ENCODE assay signal across 29 cellular contexts in the genomic region with DNA sequence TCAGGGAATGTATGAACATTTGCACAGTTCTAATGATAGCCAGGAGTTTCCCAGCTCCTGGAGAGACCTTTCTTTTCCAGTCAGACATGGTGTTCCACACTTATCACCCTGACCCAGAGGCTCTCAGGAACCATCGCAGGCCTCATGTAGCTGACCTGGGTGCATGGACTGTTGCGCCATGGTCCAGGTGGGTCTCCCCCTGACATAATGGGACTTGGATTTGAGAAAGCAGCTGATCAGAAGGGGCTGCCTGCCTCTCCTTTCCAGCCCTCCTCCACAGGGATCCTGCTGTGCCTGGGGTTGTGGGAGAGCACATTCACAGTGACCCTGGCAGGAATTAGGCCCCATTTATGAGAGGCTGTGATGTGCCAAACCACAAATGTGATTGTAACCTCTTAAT.
"Had no signal": no experiment of that assay in that cellular context is flagged by ENCODE, and none has a peak within 500 bp of the region (broad histone marks: within the 10 kb centered on the region; RNA-seq: fewer than 3 reads in every experiment).

No MANE protein-coding gene starts in this region.

- H3K4me1 Mint-ChIP-seq: mesothelial cell of epicardium, naive B cell, natural killer cell, nephron progenitor cell had no signal

- FAIRE-seq: kidney had no signal

- H2AFZ ChIP-seq: neural progenitor cell had no signal

- H3K4me1 ChIP-seq: left ventricle myocardium inferior, neural progenitor cell, right atrium auricular region, right lobe of liver, suprapubic skin, tibial artery, uterus had no signal

- H3K9me3 ChIP-seq: left ventricle myocardium inferior, neutrophil, ovary, right atrium auricular region, right lobe of liver, suprapubic skin, thoracic aorta, tibial artery, uterus had no signal

- DNase-seq: hippocampal formation; kidney; left colon; left ventricle myocardium inferior; mesendoderm; naive B cell; natural killer cell; nephron progenitor cell; occipital lobe; ovary; right lobe of liver; stimulated activated CD4-positive, alpha-beta T cell treated with anti-CD3 and anti-CD28 coated beads, Interleukin-12 subunit alpha, Interleukin-12 subunit beta, amount 100 ng/mL, for 4 hours; stimulated activated CD4-positive, alpha-beta T cell treated with anti-CD3 and anti-CD28 coated beads, Interleukin-15, amount 100 ng/mL, for 24 hours; stimulated activated CD4-positive, alpha-beta T cell treated with anti-CD3 and anti-CD28 coated beads, Interleukin-4, amount 100 ng/mL, for 24 hours; stimulated activated naive CD4-positive, alpha-beta T cell; tibial artery; trophoblast cell; uterus had no signal

- H3K27me3 ChIP-seq: neural progenitor cell, neutrophil, ovary, right atrium auricular region, right lobe of liver, suprapubic skin, tibial artery, uterus had no signal

- H3K27me3 Mint-ChIP-seq: naive B cell; progenitor cell of endocrine pancreas; stimulated activated naive CD8-positive, alpha-beta T cell treated with anti-CD3 and anti-CD28 coated beads, Interleukin-15, Interleukin-2, amounts not matched to agents 100 ng/mL and 50 ng/mL, for 24 hours had no signal

- H3K9me3 Mint-ChIP-seq: mesothelial cell of epicardium; naive B cell; natural killer cell; nephron progenitor cell; neural progenitor cell; stimulated activated effector memory CD8-positive, alpha-beta T cell treated with anti-CD3 and anti-CD28 coated beads, Interleukin-12 subunit alpha, Interleukin-12 subunit beta, amount 100 ng/mL, for 72 hours; stimulated activated naive CD8-positive, alpha-beta T cell treated with anti-CD3 and anti-CD28 coated beads, Interleukin-15, Interleukin-2, amounts not matched to agents 100 ng/mL and 50 ng/mL, for 24 hours had no signal

- H3K36me3 Mint-ChIP-seq: natural killer cell had no signal

- H3K4me3 ChIP-seq: left ventricle myocardium inferior, lung, neural progenitor cell, ovary, right atrium auricular region, right lobe of liver, skin epidermis, suprapubic skin, thoracic aorta, tibial artery, uterus had no signal

- H3K36me3 ChIP-seq: neural progenitor cell, neutrophil, ovary, right atrium auricular region, right lobe of liver, thoracic aorta, uterus had no signal

- H3K27ac ChIP-seq: left ventricle myocardium inferior, neural progenitor cell, neutrophil, ovary, right atrium auricular region, right lobe of liver, skin epidermis, suprapubic skin, thoracic aorta, tibial artery, uterus had no signal

- H3K27ac Mint-ChIP-seq: mesothelial cell of epicardium; naive B cell; natural killer cell; nephron progenitor cell; neural progenitor cell; progenitor cell of endocrine pancreas; stimulated activated naive CD8-positive, alpha-beta T cell treated with anti-CD3 and anti-CD28 coated beads, Interleukin-15, Interleukin-2, amounts not matched to agents 100 ng/mL and 50 ng/mL, for 24 hours had no signal

- H3K4me3 Mint-ChIP-seq: mesothelial cell of epicardium; natural killer cell; nephron progenitor cell; neural progenitor cell; stimulated activated effector memory CD8-positive, alpha-beta T cell treated with anti-CD3 and anti-CD28 coated beads, Interleukin-12 subunit alpha, Interleukin-12 subunit beta, amount 100 ng/mL, for 72 hours; stimulated activated naive CD8-positive, alpha-beta T cell treated with anti-CD3 and anti-CD28 coated beads, Interleukin-15, Interleukin-2, amounts not matched to agents 100 ng/mL and 50 ng/mL, for 24 hours had no signal

- H3K9ac ChIP-seq: neural progenitor cell had no signal

- H3K4me2 ChIP-seq: neural progenitor cell had no signal
